In the genomic region with DNA sequence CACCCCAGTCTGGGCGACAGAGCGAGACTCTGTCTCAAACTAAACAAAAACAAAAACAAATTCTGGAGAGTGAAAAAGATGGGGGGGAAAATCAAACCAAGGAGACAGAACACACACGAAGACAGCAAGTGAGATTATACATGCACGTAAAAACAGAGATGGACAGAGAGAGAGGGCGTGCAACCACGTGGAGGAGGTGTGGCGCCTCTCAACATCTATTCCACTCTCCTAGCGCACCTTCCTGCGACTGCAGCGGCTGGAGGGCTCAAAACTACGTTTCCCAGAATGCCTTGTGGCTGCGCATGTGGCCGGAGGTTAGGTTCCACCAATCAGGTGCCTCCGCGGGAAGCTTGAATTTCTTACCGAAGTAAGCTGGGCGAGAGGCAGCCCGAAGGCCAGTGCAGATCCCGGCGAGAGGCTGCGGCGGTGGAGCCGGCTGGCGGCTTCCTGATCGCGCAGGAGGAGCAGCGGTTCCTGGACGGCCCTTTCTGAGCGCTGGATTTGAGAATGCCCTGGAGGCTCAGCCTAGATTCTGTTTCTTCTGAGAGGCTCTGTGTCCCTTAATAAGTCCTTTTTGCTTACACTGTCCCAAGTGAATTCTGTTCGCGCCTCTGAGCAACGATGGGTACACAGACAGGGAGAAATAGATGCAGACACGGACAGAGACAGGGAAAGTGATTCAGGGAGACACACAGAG, we compare ENCODE assay signal across 1 cellular context.
TF ChIP-seq lines count a peak whose summit lies in the region.

No MANE protein-coding gene starts in this region.

TF ChIP-seq in K562, 482 proteins besides CTCF, POLR2A, EP300 and RAD21 (continued from another document and continues in another):
- TF ChIP-seq BRF1 (IDR thresholded peaks at IDR 0.05; ENCODE audit: borderline replicate concordance, extremely low read depth, insufficient read length) (no peak), SMARCA5 (IDR thresholded peaks at IDR 0.05) (no peak), NFRKB (IDR thresholded peaks at IDR 0.05; ENCODE audit: low read depth) (0 out of 2 replicates have a peak, but pooled peaks have one; percentile 46), PHTF2 (CRISPR knock-in tag; IDR thresholded peaks at IDR 0.05) (no peak), NCOA6 (IDR thresholded peaks at IDR 0.05) (no peak), POLR2G (IDR thresholded peaks at IDR 0.05; ENCODE audit: low read depth, low read length) (peak; percentile 93), PPARD (CRISPR knock-in tag; IDR thresholded peaks at IDR 0.05) (no peak), TARDBP (IDR thresholded peaks at IDR 0.05) (no peak), MTF1 (CRISPR knock-in tag; IDR thresholded peaks at IDR 0.05; ENCODE audit: borderline replicate concordance) (no peak), ZNF316 (IDR thresholded peaks at IDR 0.05) (no peak), CTBP1 (IDR thresholded peaks at IDR 0.05; ENCODE audit: borderline replicate concordance) (peak; percentile 74), SMARCA4 (IDR thresholded peaks at IDR 0.05) (no peak), ZNF384 (IDR thresholded peaks at IDR 0.05; ENCODE audit: low read depth, low read length) (no peak), HCFC1 (IDR thresholded peaks at IDR 0.05; ENCODE audit: low read depth, low read length) (peak; percentile 99), ZNF57 (CRISPR knock-in tag; IDR thresholded peaks at IDR 0.05) (no peak), KLF1 (tag; IDR thresholded peaks at IDR 0.05) (no peak), CEBPG (CRISPR knock-in tag; IDR thresholded peaks at IDR 0.05) (no peak), CEBPG (tag; conservative IDR thresholded peaks at IDR 0.05 in 1 of 2, IDR thresholded peaks at IDR 0.05 in 1 of 2) (no peak), CREBBP (IDR thresholded peaks at IDR 0.05; ENCODE audit: low read depth, low read length) (no peak), ZNF764 (CRISPR knock-in tag; IDR thresholded peaks at IDR 0.05; ENCODE audit: low read depth) (no peak), LEF1 (IDR thresholded peaks at IDR 0.05) (no peak), EZH2 (IDR thresholded peaks at IDR 0.05; ENCODE audit: borderline replicate concordance, low read depth, low read length) (no peak), MECOM (CRISPR knock-in tag; IDR thresholded peaks at IDR 0.05) (no peak), GABPB1 (CRISPR knock-in tag; IDR thresholded peaks at IDR 0.05) (peak; percentile 85), MED1 (CRISPR knock-in tag; IDR thresholded peaks at IDR 0.05; ENCODE audit: borderline replicate concordance) (no peak), RNF2 (IDR thresholded peaks at IDR 0.05) (peak; percentile 91), SMARCC2 (IDR thresholded peaks at IDR 0.05; ENCODE audit: low read depth) (no peak), ETV6 (IDR thresholded peaks at IDR 0.05; ENCODE audit: borderline replicate concordance in 1 of 2, low read depth in 2 of 2, low read length in 1 of 2) (no peak), ETV6 (CRISPR knock-in tag; IDR thresholded peaks at IDR 0.05; ENCODE audit: borderline replicate concordance) (no peak), ZNF583 (CRISPR knock-in tag; IDR thresholded peaks at IDR 0.05) (no peak), RFX7 (CRISPR knock-in tag; IDR thresholded peaks at IDR 0.05) (no peak), KLF10 (CRISPR knock-in tag; IDR thresholded peaks at IDR 0.05) (no peak), KAT8 (IDR thresholded peaks at IDR 0.05; ENCODE audit: low read depth) (no peak), POLR3A (IDR thresholded peaks at IDR 0.05; ENCODE audit: borderline replicate concordance, extremely low read depth, insufficient read depth, insufficient read length) (no peak), STAG1 (CRISPR knock-in tag; IDR thresholded peaks at IDR 0.05; ENCODE audit: borderline replicate concordance) (no peak), ZNF23 (CRISPR knock-in tag; IDR thresholded peaks at IDR 0.05) (no peak), MBD2 (IDR thresholded peaks at IDR 0.05; ENCODE audit: borderline replicate concordance, low read depth) (peak; percentile 95), ZKSCAN3 (CRISPR knock-in tag; IDR thresholded peaks at IDR 0.05) (no peak), SNRNP70 (optimal IDR thresholded peaks at IDR 0.05; ENCODE audit: low read depth, low read length) (no peak), CREM (IDR thresholded peaks at IDR 0.05; ENCODE audit: low read depth) (peak; percentile 95), FUS (optimal IDR thresholded peaks at IDR 0.05; ENCODE audit: low read depth, low read length) (no peak), CBX8 (IDR thresholded peaks at IDR 0.05; ENCODE audit: borderline replicate concordance, extremely low read depth, low read depth, low read length, poor library complexity, severe bottlenecking) (no peak), ZNF175 (CRISPR knock-in tag; IDR thresholded peaks at IDR 0.05; ENCODE audit: low read depth) (no peak), NFXL1 (CRISPR knock-in tag; IDR thresholded peaks at IDR 0.05) (no peak)
- TF ChIP-seq, protein P1, sequence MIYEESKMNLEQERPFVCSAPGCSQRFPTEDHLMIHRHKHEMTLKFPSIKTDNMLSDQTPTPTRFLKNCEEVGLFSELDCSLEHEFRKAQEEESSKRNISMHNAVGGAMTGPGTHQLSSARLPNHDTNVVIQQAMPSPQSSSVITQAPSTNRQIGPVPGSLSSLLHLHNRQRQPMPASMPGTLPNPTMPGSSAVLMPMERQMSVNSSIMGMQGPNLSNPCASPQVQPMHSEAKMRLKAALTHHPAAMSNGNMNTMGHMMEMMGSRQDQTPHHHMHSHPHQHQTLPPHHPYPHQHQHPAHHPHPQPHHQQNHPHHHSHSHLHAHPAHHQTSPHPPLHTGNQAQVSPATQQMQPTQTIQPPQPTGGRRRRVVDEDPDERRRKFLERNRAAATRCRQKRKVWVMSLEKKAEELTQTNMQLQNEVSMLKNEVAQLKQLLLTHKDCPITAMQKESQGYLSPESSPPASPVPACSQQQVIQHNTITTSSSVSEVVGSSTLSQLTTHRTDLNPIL (CRISPR knock-in tag; IDR thresholded peaks at IDR 0.05), result no peak
- TF ChIP-seq, protein P2, sequence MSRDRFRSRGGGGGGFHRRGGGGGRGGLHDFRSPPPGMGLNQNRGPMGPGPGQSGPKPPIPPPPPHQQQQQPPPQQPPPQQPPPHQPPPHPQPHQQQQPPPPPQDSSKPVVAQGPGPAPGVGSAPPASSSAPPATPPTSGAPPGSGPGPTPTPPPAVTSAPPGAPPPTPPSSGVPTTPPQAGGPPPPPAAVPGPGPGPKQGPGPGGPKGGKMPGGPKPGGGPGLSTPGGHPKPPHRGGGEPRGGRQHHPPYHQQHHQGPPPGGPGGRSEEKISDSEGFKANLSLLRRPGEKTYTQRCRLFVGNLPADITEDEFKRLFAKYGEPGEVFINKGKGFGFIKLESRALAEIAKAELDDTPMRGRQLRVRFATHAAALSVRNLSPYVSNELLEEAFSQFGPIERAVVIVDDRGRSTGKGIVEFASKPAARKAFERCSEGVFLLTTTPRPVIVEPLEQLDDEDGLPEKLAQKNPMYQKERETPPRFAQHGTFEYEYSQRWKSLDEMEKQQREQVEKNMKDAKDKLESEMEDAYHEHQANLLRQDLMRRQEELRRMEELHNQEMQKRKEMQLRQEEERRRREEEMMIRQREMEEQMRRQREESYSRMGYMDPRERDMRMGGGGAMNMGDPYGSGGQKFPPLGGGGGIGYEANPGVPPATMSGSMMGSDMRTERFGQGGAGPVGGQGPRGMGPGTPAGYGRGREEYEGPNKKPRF (IDR thresholded peaks at IDR 0.05; ENCODE audit: low read depth, low read length), result no peak
- TF ChIP-seq, protein P3, sequence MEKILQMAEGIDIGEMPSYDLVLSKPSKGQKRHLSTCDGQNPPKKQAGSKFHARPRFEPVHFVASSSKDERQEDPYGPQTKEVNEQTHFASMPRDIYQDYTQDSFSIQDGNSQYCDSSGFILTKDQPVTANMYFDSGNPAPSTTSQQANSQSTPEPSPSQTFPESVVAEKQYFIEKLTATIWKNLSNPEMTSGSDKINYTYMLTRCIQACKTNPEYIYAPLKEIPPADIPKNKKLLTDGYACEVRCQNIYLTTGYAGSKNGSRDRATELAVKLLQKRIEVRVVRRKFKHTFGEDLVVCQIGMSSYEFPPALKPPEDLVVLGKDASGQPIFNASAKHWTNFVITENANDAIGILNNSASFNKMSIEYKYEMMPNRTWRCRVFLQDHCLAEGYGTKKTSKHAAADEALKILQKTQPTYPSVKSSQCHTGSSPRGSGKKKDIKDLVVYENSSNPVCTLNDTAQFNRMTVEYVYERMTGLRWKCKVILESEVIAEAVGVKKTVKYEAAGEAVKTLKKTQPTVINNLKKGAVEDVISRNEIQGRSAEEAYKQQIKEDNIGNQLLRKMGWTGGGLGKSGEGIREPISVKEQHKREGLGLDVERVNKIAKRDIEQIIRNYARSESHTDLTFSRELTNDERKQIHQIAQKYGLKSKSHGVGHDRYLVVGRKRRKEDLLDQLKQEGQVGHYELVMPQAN (IDR thresholded peaks at IDR 0.05; ENCODE audit: borderline replicate concordance), result 0 out of 2 replicates have a peak, but pooled peaks have one; percentile 20
- TF ChIP-seq, protein P4, sequence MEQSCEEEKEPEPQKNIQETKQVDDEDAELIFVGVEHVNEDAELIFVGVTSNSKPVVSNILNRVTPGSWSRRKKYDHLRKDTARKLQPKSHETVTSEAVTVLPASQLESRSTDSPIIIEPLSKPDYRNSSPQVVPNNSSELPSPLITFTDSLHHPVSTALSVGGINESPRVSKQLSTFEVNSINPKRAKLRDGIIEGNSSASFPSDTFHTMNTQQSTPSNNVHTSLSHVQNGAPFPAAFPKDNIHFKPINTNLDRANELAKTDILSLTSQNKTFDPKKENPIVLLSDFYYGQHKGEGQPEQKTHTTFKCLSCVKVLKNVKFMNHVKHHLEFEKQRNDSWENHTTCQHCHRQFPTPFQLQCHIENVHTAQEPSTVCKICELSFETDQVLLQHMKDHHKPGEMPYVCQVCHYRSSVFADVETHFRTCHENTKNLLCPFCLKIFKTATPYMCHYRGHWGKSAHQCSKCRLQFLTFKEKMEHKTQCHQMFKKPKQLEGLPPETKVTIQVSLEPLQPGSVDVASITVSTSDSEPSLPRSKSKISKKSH (CRISPR knock-in tag; IDR thresholded peaks at IDR 0.05), result no peak
- TF ChIP-seq, protein P5, sequence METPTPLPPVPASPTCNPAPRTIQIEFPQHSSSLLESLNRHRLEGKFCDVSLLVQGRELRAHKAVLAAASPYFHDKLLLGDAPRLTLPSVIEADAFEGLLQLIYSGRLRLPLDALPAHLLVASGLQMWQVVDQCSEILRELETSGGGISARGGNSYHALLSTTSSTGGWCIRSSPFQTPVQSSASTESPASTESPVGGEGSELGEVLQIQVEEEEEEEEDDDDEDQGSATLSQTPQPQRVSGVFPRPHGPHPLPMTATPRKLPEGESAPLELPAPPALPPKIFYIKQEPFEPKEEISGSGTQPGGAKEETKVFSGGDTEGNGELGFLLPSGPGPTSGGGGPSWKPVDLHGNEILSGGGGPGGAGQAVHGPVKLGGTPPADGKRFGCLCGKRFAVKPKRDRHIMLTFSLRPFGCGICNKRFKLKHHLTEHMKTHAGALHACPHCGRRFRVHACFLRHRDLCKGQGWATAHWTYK (CRISPR knock-in tag; IDR thresholded peaks at IDR 0.05), result no peak
- TF ChIP-seq, protein P6, sequence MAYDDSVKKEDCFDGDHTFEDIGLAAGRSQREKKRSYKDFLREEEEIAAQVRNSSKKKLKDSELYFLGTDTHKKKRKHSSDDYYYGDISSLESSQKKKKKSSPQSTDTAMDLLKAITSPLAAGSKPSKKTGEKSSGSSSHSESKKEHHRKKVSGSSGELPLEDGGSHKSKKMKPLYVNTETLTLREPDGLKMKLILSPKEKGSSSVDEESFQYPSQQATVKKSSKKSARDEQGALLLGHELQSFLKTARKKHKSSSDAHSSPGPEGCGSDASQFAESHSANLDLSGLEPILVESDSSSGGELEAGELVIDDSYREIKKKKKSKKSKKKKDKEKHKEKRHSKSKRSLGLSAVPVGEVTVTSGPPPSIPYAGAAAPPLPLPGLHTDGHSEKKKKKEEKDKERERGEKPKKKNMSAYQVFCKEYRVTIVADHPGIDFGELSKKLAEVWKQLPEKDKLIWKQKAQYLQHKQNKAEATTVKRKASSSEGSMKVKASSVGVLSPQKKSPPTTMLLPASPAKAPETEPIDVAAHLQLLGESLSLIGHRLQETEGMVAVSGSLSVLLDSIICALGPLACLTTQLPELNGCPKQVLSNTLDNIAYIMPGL (CRISPR knock-in tag; IDR thresholded peaks at IDR 0.05), result no peak
- TF ChIP-seq, protein P7, sequence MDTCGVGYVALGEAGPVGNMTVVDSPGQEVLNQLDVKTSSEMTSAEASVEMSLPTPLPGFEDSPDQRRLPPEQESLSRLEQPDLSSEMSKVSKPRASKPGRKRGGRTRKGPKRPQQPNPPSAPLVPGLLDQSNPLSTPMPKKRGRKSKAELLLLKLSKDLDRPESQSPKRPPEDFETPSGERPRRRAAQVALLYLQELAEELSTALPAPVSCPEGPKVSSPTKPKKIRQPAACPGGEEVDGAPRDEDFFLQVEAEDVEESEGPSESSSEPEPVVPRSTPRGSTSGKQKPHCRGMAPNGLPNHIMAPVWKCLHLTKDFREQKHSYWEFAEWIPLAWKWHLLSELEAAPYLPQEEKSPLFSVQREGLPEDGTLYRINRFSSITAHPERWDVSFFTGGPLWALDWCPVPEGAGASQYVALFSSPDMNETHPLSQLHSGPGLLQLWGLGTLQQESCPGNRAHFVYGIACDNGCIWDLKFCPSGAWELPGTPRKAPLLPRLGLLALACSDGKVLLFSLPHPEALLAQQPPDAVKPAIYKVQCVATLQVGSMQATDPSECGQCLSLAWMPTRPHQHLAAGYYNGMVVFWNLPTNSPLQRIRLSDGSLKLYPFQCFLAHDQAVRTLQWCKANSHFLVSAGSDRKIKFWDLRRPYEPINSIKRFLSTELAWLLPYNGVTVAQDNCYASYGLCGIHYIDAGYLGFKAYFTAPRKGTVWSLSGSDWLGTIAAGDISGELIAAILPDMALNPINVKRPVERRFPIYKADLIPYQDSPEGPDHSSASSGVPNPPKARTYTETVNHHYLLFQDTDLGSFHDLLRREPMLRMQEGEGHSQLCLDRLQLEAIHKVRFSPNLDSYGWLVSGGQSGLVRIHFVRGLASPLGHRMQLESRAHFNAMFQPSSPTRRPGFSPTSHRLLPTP (IDR thresholded peaks at IDR 0.05; ENCODE audit: borderline replicate concordance, extremely low read depth, insufficient read length), result no peak
- TF ChIP-seq, protein P8, sequence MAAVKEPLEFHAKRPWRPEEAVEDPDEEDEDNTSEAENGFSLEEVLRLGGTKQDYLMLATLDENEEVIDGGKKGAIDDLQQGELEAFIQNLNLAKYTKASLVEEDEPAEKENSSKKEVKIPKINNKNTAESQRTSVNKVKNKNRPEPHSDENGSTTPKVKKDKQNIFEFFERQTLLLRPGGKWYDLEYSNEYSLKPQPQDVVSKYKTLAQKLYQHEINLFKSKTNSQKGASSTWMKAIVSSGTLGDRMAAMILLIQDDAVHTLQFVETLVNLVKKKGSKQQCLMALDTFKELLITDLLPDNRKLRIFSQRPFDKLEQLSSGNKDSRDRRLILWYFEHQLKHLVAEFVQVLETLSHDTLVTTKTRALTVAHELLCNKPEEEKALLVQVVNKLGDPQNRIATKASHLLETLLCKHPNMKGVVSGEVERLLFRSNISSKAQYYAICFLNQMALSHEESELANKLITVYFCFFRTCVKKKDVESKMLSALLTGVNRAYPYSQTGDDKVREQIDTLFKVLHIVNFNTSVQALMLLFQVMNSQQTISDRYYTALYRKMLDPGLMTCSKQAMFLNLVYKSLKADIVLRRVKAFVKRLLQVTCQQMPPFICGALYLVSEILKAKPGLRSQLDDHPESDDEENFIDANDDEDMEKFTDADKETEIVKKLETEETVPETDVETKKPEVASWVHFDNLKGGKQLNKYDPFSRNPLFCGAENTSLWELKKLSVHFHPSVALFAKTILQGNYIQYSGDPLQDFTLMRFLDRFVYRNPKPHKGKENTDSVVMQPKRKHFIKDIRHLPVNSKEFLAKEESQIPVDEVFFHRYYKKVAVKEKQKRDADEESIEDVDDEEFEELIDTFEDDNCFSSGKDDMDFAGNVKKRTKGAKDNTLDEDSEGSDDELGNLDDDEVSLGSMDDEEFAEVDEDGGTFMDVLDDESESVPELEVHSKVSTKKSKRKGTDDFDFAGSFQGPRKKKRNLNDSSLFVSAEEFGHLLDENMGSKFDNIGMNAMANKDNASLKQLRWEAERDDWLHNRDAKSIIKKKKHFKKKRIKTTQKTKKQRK (IDR thresholded peaks at IDR 0.05; ENCODE audit: borderline replicate concordance, low read depth, low read length), result no peak
